In genomic region chr18:80103231-80103630, GRCh38 we compare ENCODE assay signal across 17 cellular contexts. TPM values are rescaled to one million over a fixed set of nuclear protein-coding genes. Genes with fewer than 3 reads are reported as not detected.
A peak's percentile ranks its signal among the peaks of the same experiment; 100 is the strongest.
DNase-seq lines count a peak whose midpoint lies in the region; ATAC-seq and TF ChIP-seq lines count a peak whose summit lies in the region.
"Had no signal": no experiment of that assay in that cellular context is flagged by ENCODE, and none has a peak within 500 bp of the region (broad histone marks: within the 10 kb centered on the region; RNA-seq: fewer than 3 reads in every experiment).

No MANE protein-coding gene starts in this region.

- intact Hi-C loops in mucosa of descending colon (cut with DNase I, micrococcal nuclease) = no loop called here

- no peaks in the 10 kb centered on the region for H3K9me3 Mint-ChIP-seq in osteocyte (ENCODE audit: unreplicated experiment)

- H3K27ac Mint-ChIP-seq in osteocyte (ENCODE audit: unreplicated experiment) = peak overlapping the region; percentile 70
- H3K27ac Mint-ChIP-seq: activated naive CD4-positive, alpha-beta T cell treated with anti-CD3 and anti-CD28 coated beads, Interleukin-2, amount 10 ng/mL, durations not matched to agents 7 days and 5 days; nephron had no signal

- H3K4me3 ChIP-seq in AG09309 (ENCODE audit: control insufficient read depth, low read depth, low read length) (no peak overlapping the region), mucosa of descending colon (no peak overlapping the region)
- H3K4me3 ChIP-seq: spleen had no signal

- ATAC-seq in SK-N-SH treated with all-trans-retinoic acid at 6 μM for 48 hours = no peak
- no peak for ATAC-seq in HG03196 (IDR thresholded peaks at IDR 0.05; ENCODE audit: unreplicated experiment)
- ATAC-seq in mucosa of descending colon = no peak
- ATAC-seq: left lobe of liver had no signal

- H3K36me3 Mint-ChIP-seq in osteocyte (ENCODE audit: unreplicated experiment) = no peaks in the 10 kb centered on the region
- H3K36me3 Mint-ChIP-seq: activated naive CD4-positive, alpha-beta T cell treated with anti-CD3 and anti-CD28 coated beads, Interleukin-2, amount 10 ng/mL, durations not matched to agents 7 days and 5 days had no signal

- DNase-seq in AG09309 (ENCODE audit: low read depth) (peak; percentile 32), LHCN-M2 (ENCODE audit: low read depth) (peak; percentile 84), fibroblast of gingiva (ENCODE audit: low read depth) (peak; percentile 39), osteocyte (ENCODE audit: extremely low spot score, unreplicated experiment) (peak; percentile 66), GM19240 (ENCODE audit: insufficient read length, low spot score) (no peak), mucosa of descending colon (no peak)
- DNase-seq: activated naive CD4-positive, alpha-beta T cell treated with anti-CD3 and anti-CD28 coated beads, Interleukin-2, amount 10 ng/mL, durations not matched to agents 7 days and 5 days; AML-193; DMS 273 treated with DMSO at 0.1 percent for 48 hours; NCI-H1092 treated with DMSO at 0.1 percent for 48 hours; NCI-H2227 treated with DMSO at 0.1 percent for 48 hours; spleen had no signal

- H3K4me1 ChIP-seq in mucosa of descending colon (ENCODE audit: low read depth) = no peaks in the 10 kb centered on the region

- peaks cover 11% of the 10 kb centered on the region for H3K4me1 Mint-ChIP-seq in osteocyte (ENCODE audit: unreplicated experiment)
- H3K4me1 Mint-ChIP-seq: activated naive CD4-positive, alpha-beta T cell treated with anti-CD3 and anti-CD28 coated beads, Interleukin-2, amount 10 ng/mL, durations not matched to agents 7 days and 5 days had no signal

- TF ChIP-seq CTCF in AG09309 (IDR thresholded peaks at IDR 0.05; ENCODE audit: control insufficient read depth, insufficient read depth, low read depth, low read length, missing control alignments) (no peak), osteocyte (IDR thresholded peaks at IDR 0.05) (no peak), mucosa of descending colon (IDR thresholded peaks at IDR 0.05) (no peak)

- no peaks in the 10 kb centered on the region for H3K36me3 ChIP-seq in mucosa of descending colon (ENCODE audit: low read depth)
- H3K36me3 ChIP-seq: spleen had no signal

- H3K27me3 Mint-ChIP-seq in osteocyte (ENCODE audit: unreplicated experiment) = peaks cover 1% of the 10 kb centered on the region
- H3K27me3 Mint-ChIP-seq: central memory CD8-positive, alpha-beta T cell had no signal

- no peak overlapping the region for H3K4me3 Mint-ChIP-seq in osteocyte (ENCODE audit: unreplicated experiment)
- H3K4me3 Mint-ChIP-seq: activated naive CD4-positive, alpha-beta T cell treated with anti-CD3 and anti-CD28 coated beads, Interleukin-2, amount 10 ng/mL, durations not matched to agents 7 days and 5 days; central memory CD8-positive, alpha-beta T cell; nephron had no signal

- no peaks in the 10 kb centered on the region for H3K9me3 ChIP-seq in mucosa of descending colon

TF ChIP-seq in SK-N-SH treated with all-trans-retinoic acid at 6 μM for 48 hours, 23 proteins besides CTCF, POLR2A, EP300 and RAD21:
- TF ChIP-seq GLIS3 (CRISPR knock-in tag; IDR thresholded peaks at IDR 0.05) (no peak), BACH2 (CRISPR knock-in tag; IDR thresholded peaks at IDR 0.05; ENCODE audit: borderline replicate concordance) (no peak), OSR1 (CRISPR knock-in tag; IDR thresholded peaks at IDR 0.05) (no peak), TOX (CRISPR knock-in tag; IDR thresholded peaks at IDR 0.05; ENCODE audit: borderline replicate concordance) (no peak), PPARA (CRISPR knock-in tag; IDR thresholded peaks at IDR 0.05; ENCODE audit: borderline replicate concordance) (no peak), CSDC2 (CRISPR knock-in tag; IDR thresholded peaks at IDR 0.05) (no peak), PATZ1 (CRISPR knock-in tag; IDR thresholded peaks at IDR 0.05; ENCODE audit: borderline replicate concordance) (no peak), POU6F1 (CRISPR knock-in tag; IDR thresholded peaks at IDR 0.05; ENCODE audit: borderline replicate concordance, low read depth) (no peak), CREB5 (CRISPR knock-in tag; IDR thresholded peaks at IDR 0.05; ENCODE audit: low read depth) (no peak), ZFP30 (CRISPR knock-in tag; IDR thresholded peaks at IDR 0.05) (no peak), ESRRG (CRISPR knock-in tag; IDR thresholded peaks at IDR 0.05) (no peak), SNAI2 (CRISPR knock-in tag; IDR thresholded peaks at IDR 0.05) (no peak), ZC3H10 (CRISPR knock-in tag; IDR thresholded peaks at IDR 0.05) (no peak), ZNF565 (CRISPR knock-in tag; conservative IDR thresholded peaks at IDR 0.05; ENCODE audit: low read depth) (no peak), ZFP3 (CRISPR knock-in tag; IDR thresholded peaks at IDR 0.05) (no peak), TCF4 (CRISPR knock-in tag; IDR thresholded peaks at IDR 0.05; ENCODE audit: borderline replicate concordance) (no peak), TSHZ2 (CRISPR knock-in tag; IDR thresholded peaks at IDR 0.05) (no peak), ISL1 (CRISPR knock-in tag; IDR thresholded peaks at IDR 0.05) (no peak), ZNF70 (CRISPR knock-in tag; IDR thresholded peaks at IDR 0.05) (no peak)

RNA-seq across cellular contexts. Expression of gene ADNP2, which starts 5.8 kb away (rescaled TPM):
- total RNA-seq in LHCN-M2 (2014; rRNA removed) (13.3 and 15.6 TPM in 2 replicates), osteocyte (18.6 and 19.2 TPM in 2 replicates), mucosa of descending colon (10 to 100 TPM; 16.7 to 18.3 (median 17.7) TPM)
- 5.0 TPM for polyA plus RNA-seq in LHCN-M2 (2012)

Comparison
In these comparisons a context has a peak if more than half of its experiments do, and no peak if none do; other contexts are left out.
1. DNase-seq: peak in AG09309 (single experiment), LHCN-M2 (single experiment), fibroblast of gingiva (single experiment) and osteocyte (single experiment); none in GM19240 (single experiment) and mucosa of descending colon (0 of 3).